In genomic region chr3:177448987-177449975, GRCh38 we compare ENCODE assay signal across 8 cellular contexts.
DNase-seq lines count a peak whose midpoint lies in the region; ATAC-seq and TF ChIP-seq lines count a peak whose summit lies in the region.

No MANE protein-coding gene starts in this region.

- H3K4me1 Mint-ChIP-seq in activated T-cell treated with anti-CD3 and anti-CD28 coated beads, Interleukin-2, amount 50 U/mL, for 4 hours (ENCODE audit: low read depth) = peaks cover 20% of the 10 kb centered on the region

- no peaks in the 10 kb centered on the region for H3K9me3 Mint-ChIP-seq in activated T-cell treated with anti-CD3 and anti-CD28 coated beads, Interleukin-2, amount 50 U/mL, for 4 hours

- H3K27me3 ChIP-seq in lung (ENCODE audit: control insufficient read depth, insufficient read depth) (no peaks in the 10 kb centered on the region), right atrium auricular region (no peaks in the 10 kb centered on the region)

- no peaks in the 10 kb centered on the region for H3K9me3 ChIP-seq in lung (ENCODE audit: control insufficient read depth in 2 of 2, insufficient read depth in 1 of 2, low read length in 1 of 2)
- H3K9me3 ChIP-seq in right atrium auricular region = no peaks in the 10 kb centered on the region

- no peak overlapping the region for H3K4me3 ChIP-seq in lung
- H3K4me3 ChIP-seq in right atrium auricular region = no peak overlapping the region

- in situ Hi-C loops in Caki2 (cut with HindIII; ENCODE audit: low pct_unique_long_range_greater_than_20kb, low sequenced_read_pairs) = no loop called here

- H3K36me3 ChIP-seq in lung (ENCODE audit: control insufficient read depth in 2 of 2, insufficient read depth in 2 of 2, low read length in 2 of 2) (no peaks in the 10 kb centered on the region), right atrium auricular region (no peaks in the 10 kb centered on the region)

- H3K4me3 Mint-ChIP-seq in activated T-cell treated with anti-CD3 and anti-CD28 coated beads, Interleukin-2, amount 50 U/mL, for 4 hours = peak overlapping the region; percentile 17

- peak overlapping the region in 1 of 2 donors; percentile 70 for H3K27ac ChIP-seq in lung (ENCODE audit: low read depth in 1 of 2, low read length in 1 of 2)
- H3K27ac ChIP-seq in right atrium auricular region = no peak overlapping the region

- H3K27me3 Mint-ChIP-seq in activated T-cell treated with anti-CD3 and anti-CD28 coated beads, Interleukin-2, amount 50 U/mL, for 4 hours (ENCODE audit: low read depth) = no peaks in the 10 kb centered on the region

- WGBS in lung, 2 donors = 21 to 50% methylated on average over 8 of the region's 8 CpGs

- H3K36me3 Mint-ChIP-seq in activated T-cell treated with anti-CD3 and anti-CD28 coated beads, Interleukin-2, amount 50 U/mL, for 4 hours (ENCODE audit: insufficient read depth) = no peaks in the 10 kb centered on the region

- TF ChIP-seq CTCF in GM20000 (IDR thresholded peaks at IDR 0.05; ENCODE audit: extremely low read depth, missing control alignments) (no peak), lung (IDR thresholded peaks at IDR 0.05; ENCODE audit: control extremely low read depth, extremely low read depth) (no peak), right atrium auricular region (IDR thresholded peaks at IDR 0.05) (no peak)

- ATAC-seq in HG03521 (IDR thresholded peaks at IDR 0.05; ENCODE audit: unreplicated experiment) (peak; percentile 82), lung (ENCODE audit: insufficient read depth, low FRiP score) (peak; percentile 23)
- peak; percentile 27 to 48 for ATAC-seq in activated T-cell treated with anti-CD3 and anti-CD28 coated beads, Interleukin-2, amount 50 U/mL, for 4 hours

- peaks cover 4 to 9% of the 10 kb centered on the region in 2 donors for H3K4me1 ChIP-seq in lung (ENCODE audit: control insufficient read depth in 2 of 2, insufficient read depth in 2 of 2, low read length in 2 of 2)
- H3K4me1 ChIP-seq in right atrium auricular region = peaks cover 0 to 16% of the 10 kb centered on the region in 2 donors

- DNase-seq in Caki2 (ENCODE audit: low read depth) = peak; percentile 70
- peak; percentile 61 for DNase-seq in GM20000 (ENCODE audit: low spot score)
- peak; percentile 7 for DNase-seq in activated T-cell treated with anti-CD3 and anti-CD28 coated beads, Interleukin-2, amount 50 U/mL, for 4 hours
- DNase-seq in lung (ENCODE audit: low spot score) = peak; percentile 58
- no peak for DNase-seq in pons (ENCODE audit: low spot score)
- DNase-seq in foreskin melanocyte = no peak
- DNase-seq in right atrium auricular region (ENCODE audit: low spot score) = no peak

Comparison
In these comparisons a context has a peak if more than half of its experiments do, and no peak if none do; other contexts are left out.
1. DNase-seq: peak in Caki2 (single experiment), GM20000 (single experiment), activated T-cell treated with anti-CD3 and anti-CD28 coated beads, Interleukin-2, amount 50 U/mL, for 4 hours (single experiment) and lung (single experiment); none in pons (single experiment), foreskin melanocyte (single experiment) and right atrium auricular region (single experiment).
2. ATAC-seq: peak in every context shown above with its lines; median percentile 82 in HG03521; 38 in activated T-cell treated with anti-CD3 and anti-CD28 coated beads, Interleukin-2, amount 50 U/mL, for 4 hours; 23 in lung.